In genomic region chr1:25435315-25436103, GRCh38 we compare ENCODE assay signal across 10 cellular contexts. TPM values are rescaled to one million over a fixed set of nuclear protein-coding genes. Genes with fewer than 3 reads are reported as not detected.
DNase-seq lines count a peak whose midpoint lies in the region; ATAC-seq, FAIRE-seq and TF ChIP-seq lines count a peak whose summit lies in the region.
"Had no signal": no experiment of that assay in that cellular context is flagged by ENCODE, and none has a peak within 500 bp of the region (broad histone marks: within the 10 kb centered on the region; RNA-seq: fewer than 3 reads in every experiment).

No MANE protein-coding gene starts in this region.

- no peaks in the 10 kb centered on the region for H3K79me2 ChIP-seq in H9 (ENCODE audit: insufficient read depth, low read length)

- DNase-seq in G401 (ENCODE audit: low spot score) (peak; percentile 66), NB4 (ENCODE audit: low read depth) (peak; percentile 60), chondrocyte (ENCODE audit: low spot score) (no peak), prostate gland (ENCODE audit: low spot score) (peak; percentile 22), omental fat pad (ENCODE audit: low spot score) (no peak), H54 (ENCODE audit: insufficient read length, low spot score) (no peak), RKO (ENCODE audit: low spot score) (no peak), H9 (no peak)
- DNase-seq: NCI-H774 had no signal

- H3K4me3 Mint-ChIP-seq in chondrocyte (ENCODE audit: unreplicated experiment) (no peak overlapping the region), H9 (no peak overlapping the region)

- no peaks in the 10 kb centered on the region for H3K36me3 Mint-ChIP-seq in chondrocyte (ENCODE audit: low read depth)
- H3K36me3 Mint-ChIP-seq in H9 (ENCODE audit: insufficient read depth in 1 of 3, low read depth in 3 of 3): no peaks in the 10 kb centered on the region

- H4K20me1 ChIP-seq in H9 (ENCODE audit: control insufficient read depth, insufficient read depth, insufficient read length): no peaks in the 10 kb centered on the region

- no peak overlapping the region for H3K4ac ChIP-seq in H9 (ENCODE audit: low read depth, low read length)

- H3K9me3 ChIP-seq in prostate gland: no peaks in the 10 kb centered on the region
- no peaks in the 10 kb centered on the region for H3K9me3 ChIP-seq in H9 (ENCODE audit: control insufficient read depth, low read depth, low read length)

- H2BK120ac ChIP-seq in H9 (ENCODE audit: low read depth, low read length, poor library complexity, severe bottlenecking): no peak overlapping the region

- no peaks in the 10 kb centered on the region for H3K36me3 ChIP-seq in prostate gland

- H3K14ac ChIP-seq in H9 (ENCODE audit: insufficient read depth, low read length): no peak overlapping the region

- no peak overlapping the region for H3K4me2 ChIP-seq in H9 (ENCODE audit: insufficient read depth, insufficient read length, low read length)

- H2BK5ac ChIP-seq in H9 (ENCODE audit: insufficient read length, low read length): no peak overlapping the region

- FAIRE-seq in H54 (lab: Jason Lieb, UNC): no peak
- FAIRE-seq: islet of Langerhans had no signal

- in situ Hi-C loops in G401 (cut with HindIII; ENCODE audit: low sequenced_read_pairs): no loop called here

- H4K91ac ChIP-seq in H9 (ENCODE audit: insufficient read length, low read depth, low read length): no peak overlapping the region

- H2BK15ac ChIP-seq in H9 (ENCODE audit: low read depth, low read length): no peak overlapping the region

- 7% methylated on average over 4 of the region's 4 CpGs for WGBS in prostate gland
- no CpG with 5 or more reads among the region's 4 CpGs for WGBS in H9 (ENCODE audit: extremely low coverage, insufficient read length, low lambda C conversion rate)

- H3K79me1 ChIP-seq in H9 (ENCODE audit: insufficient read depth, low read depth, low read length, poor library complexity, severe bottlenecking): peaks cover 3% of the 10 kb centered on the region

- no peak overlapping the region for H3K18ac ChIP-seq in H9 (ENCODE audit: insufficient read length, low read depth, low read length)

- H2AFZ ChIP-seq in H9 (ENCODE audit: low read length): no peak overlapping the region

- H3K23ac ChIP-seq in H9 (ENCODE audit: insufficient read length, low read depth, low read length): no peak overlapping the region

- H3K27ac ChIP-seq in prostate gland (peak overlapping the region; percentile 38 to 49), H9 (ENCODE audit: insufficient read length, low read depth, low read length) (no peak overlapping the region)

- H3K27ac Mint-ChIP-seq in chondrocyte (ENCODE audit: unreplicated experiment): peak overlapping the region; percentile 62
- H3K27ac Mint-ChIP-seq in H9: no peak overlapping the region

- H3K9me3 Mint-ChIP-seq in chondrocyte (ENCODE audit: low read depth) (no peaks in the 10 kb centered on the region), H9 (no peaks in the 10 kb centered on the region)

- peaks cover 13% of the 10 kb centered on the region for H3K4me1 ChIP-seq in prostate gland (replicated peaks)
- H3K4me1 ChIP-seq in H9 (ENCODE audit: insufficient read depth, low read length): no peaks in the 10 kb centered on the region

- no peak overlapping the region for H3T11ph ChIP-seq in H9 (ENCODE audit: low read length)

- TF ChIP-seq CTCF in NB4 (IDR thresholded peaks at IDR 0.05; ENCODE audit: low read depth, low read length) (no peak), chondrocyte (IDR thresholded peaks at IDR 0.05) (no peak), prostate gland (IDR thresholded peaks at IDR 0.05) (no peak), omental fat pad (IDR thresholded peaks at IDR 0.05) (no peak), H9 (conservative IDR thresholded peaks at IDR 0.05) (no peak)

- H4K8ac ChIP-seq in H9 (replicated peaks; ENCODE audit: insufficient read length, low read depth, low read length): no peak overlapping the region

- H3K4me1 Mint-ChIP-seq in chondrocyte (ENCODE audit: low read depth): peaks cover 54% of the 10 kb centered on the region
- peaks cover 8 to 13% of the 10 kb centered on the region in 2 experiments for H3K4me1 Mint-ChIP-seq in H9

- H3K4me3 ChIP-seq in NB4 (ENCODE audit: low read depth, low read length): peak overlapping the region; percentile 47
- H3K4me3 ChIP-seq in prostate gland: no peak overlapping the region

- intact Hi-C loops in prostate gland (cut with DNase I): no loop called here

- no peak overlapping the region for H3K9ac ChIP-seq in H9 (ENCODE audit: extremely low read depth, insufficient read length, low read length)

- H2BK12ac ChIP-seq in H9 (ENCODE audit: insufficient read length, low read depth, low read length): no peak overlapping the region

- H2BK20ac ChIP-seq in H9 (ENCODE audit: low read depth, low read length, poor library complexity, severe bottlenecking): no peak overlapping the region

- H3K23me2 ChIP-seq in H9 (ENCODE audit: insufficient read length, low read depth, low read length, poor library complexity, severe bottlenecking): peaks cover 3% of the 10 kb centered on the region

- no peaks in the 10 kb centered on the region for H3K27me3 Mint-ChIP-seq in chondrocyte (ENCODE audit: low read depth)
- H3K27me3 Mint-ChIP-seq in H9 (ENCODE audit: low read depth): no peaks in the 10 kb centered on the region

- H3K27me3 ChIP-seq in prostate gland (replicated peaks; ENCODE audit: insufficient read depth) (no peaks in the 10 kb centered on the region), H9 (ENCODE audit: insufficient read depth, low read length) (no peaks in the 10 kb centered on the region)

- H2AK5ac ChIP-seq in H9 (ENCODE audit: insufficient read length, low read length): no peak overlapping the region

- TF ChIP-seq POLR2A in NB4 (IDR thresholded peaks at IDR 0.05; ENCODE audit: extremely low read depth, insufficient read length) (no peak), prostate gland (IDR thresholded peaks at IDR 0.05) (no peak), H54 (IDR thresholded peaks at IDR 0.05; ENCODE audit: low read depth, low read length) (no peak)

- no peak for ATAC-seq in omental fat pad (ENCODE audit: low FRiP score)

- no peak overlapping the region for H4K5ac ChIP-seq in H9 (ENCODE audit: insufficient read length, low read depth, low read length)

- no peak overlapping the region for H3K56ac ChIP-seq in H9 (ENCODE audit: insufficient read length, low read depth, low read length)

RNA-seq across cellular contexts. Expression of gene MACO1, which starts 4.8 kb away (rescaled TPM):
- 79.2 and 84.0 TPM in 2 replicates for total RNA-seq in G401 (2014; rRNA removed; shearing (Covaris generic))
- total RNA-seq in chondrocyte (31.5 to 39.4 TPM (median 37.0 TPM) in 3 replicates), prostate gland (10 to 100 TPM; 25.5 to 31.0 TPM), omental fat pad (10 to 100 TPM; 13.0 to 16.6 (median 15.7) TPM), H9 (2021) (15.6 and 16.3 TPM in 2 replicates)

RNA-seq across cellular contexts. Expression of gene RHCE, which starts 14.9 kb away (rescaled TPM):
- total RNA-seq in G401 (2014; rRNA removed; shearing (Covaris generic)): 0.17 and 1.6 TPM in 2 replicates
- total RNA-seq in chondrocyte: 1.0 to 1.7 TPM (median 1.0 TPM) in 3 replicates
- total RNA-seq in prostate gland: 1 to 10 TPM; 2.4 to 3.9 TPM
- total RNA-seq in omental fat pad: under 1 TPM in 1 of 4 donors, not detected in 3; 0.44 TPM
- 0.26 and 0.90 TPM in 2 replicates for total RNA-seq in H9 (2021)

Comparison
In these comparisons a context has a peak if more than half of its experiments do, and no peak if none do; other contexts are left out.
1. DNase-seq: peak in G401 (single experiment), NB4 (single experiment) and prostate gland (single experiment); none in chondrocyte (single experiment), omental fat pad (single experiment), H54 (single experiment), RKO (single experiment) and H9 (single experiment).